In genomic region chr7:92715963-92716362, GRCh38 we compare ENCODE assay signal across 16 cellular contexts.
"Had no signal": no experiment of that assay in that cellular context is flagged by ENCODE, and none has a peak within 500 bp of the region (broad histone marks: within the 10 kb centered on the region; RNA-seq: fewer than 3 reads in every experiment).

No MANE protein-coding gene starts in this region.

- H3K27me3 ChIP-seq: colonic mucosa, hepatocyte had no signal

- H3K9me3 ChIP-seq: colonic mucosa had no signal

- H3K36me3 Mint-ChIP-seq: WTC11 had no signal

- ATAC-seq: SK-N-SH treated with all-trans-retinoic acid at 6 μM for 48 hours, WTC11 had no signal

- H3K27ac ChIP-seq: colonic mucosa had no signal

- H3K27me3 Mint-ChIP-seq: activated naive CD8-positive, alpha-beta T cell; type B pancreatic cell had no signal

- H3K4me3 Mint-ChIP-seq: activated naive CD8-positive, alpha-beta T cell; neural crest cell; type B pancreatic cell; WTC11 had no signal

- H3K4me3 ChIP-seq: colonic mucosa, hepatocyte had no signal

- FAIRE-seq: bronchial epithelial cell, frontal cortex, small intestine had no signal

- H3K9me3 Mint-ChIP-seq: activated T-helper 2 cell treated with anti-CD3 and anti-CD28 coated beads, Interferon-gamma antibody, Interleukin-2, Interleukin-4, amounts not matched to agents 10 μg/mL and 5 μg/mL and 100 μg/mL, durations not matched to agents 14 hours and 24 hours and 36 hours; neural crest cell; type B pancreatic cell; WTC11 had no signal

- H3K27ac Mint-ChIP-seq: activated naive CD8-positive, alpha-beta T cell; type B pancreatic cell; WTC11 had no signal

- DNase-seq: activated CD4-positive, alpha-beta T cell treated with anti-CD3 and anti-CD28 coated beads for 48 hours; aorta; colonic mucosa; effector CD4-positive, alpha-beta T cell; mesendoderm; retina; small intestine had no signal

- H3K36me3 ChIP-seq: colonic mucosa had no signal
